11 cellular contexts compared by ENCODE assay signal in the genomic region with DNA sequence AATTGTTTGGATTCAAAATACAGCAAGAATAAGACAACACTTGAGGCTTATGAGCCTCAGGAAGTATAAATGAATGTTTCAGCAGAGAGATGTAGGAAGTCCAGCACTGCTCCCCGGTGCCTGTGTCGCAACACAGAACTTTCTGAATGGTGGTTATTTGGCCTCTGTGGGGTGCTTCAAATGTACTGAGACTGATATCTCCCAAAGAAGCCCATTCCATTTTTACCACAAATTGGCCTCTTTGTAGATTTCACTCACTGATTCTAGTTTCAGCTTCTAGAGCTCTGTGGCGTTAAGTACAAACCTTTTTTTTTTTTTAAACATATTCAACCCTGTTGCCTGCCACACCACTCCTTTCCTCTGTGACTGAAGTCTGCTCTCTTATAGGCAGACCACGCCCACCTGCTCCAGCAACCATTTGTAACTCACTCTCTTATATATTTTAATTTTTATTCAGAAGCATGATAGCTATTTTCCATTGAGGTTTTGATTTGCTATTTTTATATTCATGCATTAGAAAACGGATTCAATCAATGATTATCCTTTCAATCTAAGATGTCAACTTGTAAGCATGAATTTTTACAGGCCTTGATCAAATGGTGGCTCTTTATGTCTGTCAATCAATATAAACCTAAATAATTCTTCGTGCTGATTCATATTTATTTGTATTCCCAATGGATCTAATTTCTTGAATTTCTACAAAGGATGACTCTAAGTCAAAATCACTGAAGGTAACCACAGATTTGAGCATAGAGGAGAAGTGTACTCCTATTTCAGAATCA.
A peak's percentile ranks its signal among the peaks of the same experiment; 100 is the strongest.
DNase-seq lines count a peak whose midpoint lies in the region; ATAC-seq and TF ChIP-seq lines count a peak whose summit lies in the region.
"Had no signal": no experiment of that assay in that cellular context is flagged by ENCODE, and none has a peak within 500 bp of the region (broad histone marks: within the 10 kb centered on the region; RNA-seq: fewer than 3 reads in every experiment).

No MANE protein-coding gene starts in this region.

- no TSS peak for BruUV-seq in A673 (replicated peaks; lab: Mats Ljungman, UMichigan)

- ATAC-seq in GM19395 (IDR thresholded peaks at IDR 0.05; ENCODE audit: unreplicated experiment) (peak; percentile 59), HG03196 (IDR thresholded peaks at IDR 0.05; ENCODE audit: unreplicated experiment) (peak; percentile 44)
- ATAC-seq: HCT116 had no signal

- POLR2A ChIA-PET in A673 (lab: Charles Lee; ENCODE audit: low non-redundant PET): no interaction called here

- H3K36me3 ChIP-seq in A673 (ENCODE audit: insufficient read depth, low read length, poor library complexity, severe bottlenecking) (peaks cover 37% of the 10 kb centered on the region), uterus (no peaks in the 10 kb centered on the region), colonic mucosa (no peaks in the 10 kb centered on the region)

- peak; percentile 79 for DNase-seq in A673 (ENCODE audit: low spot score)
- DNase-seq in astrocyte of the cerebellum (ENCODE audit: low read depth): peak; percentile 44
- DNase-seq in HCEC 1CT: no peak
- no peak for DNase-seq in uterus
- DNase-seq in colonic mucosa: no peak
- no peak for DNase-seq in GOT3 (lab: John Stamatoyannopoulos, UW)

- no peak overlapping the region for H3K9ac ChIP-seq in colonic mucosa (ENCODE audit: low read depth in 2 of 2, low read length in 2 of 2)

- intact Hi-C loops in A673 (cut with micrococcal nuclease; ENCODE audit: unreplicated experiment) (loop anchor here (5.0 to 10.0 kb wide), 2 partner anchors 86 to 618 kb away; no protein-coding TSS in a partner anchor), uterus (cut with DNase I; ENCODE audit: low total_unique reads) (no loop called here), colonic mucosa (cut with DNase I) (loop anchor here (10.0 kb wide), 2 partner anchors 178 to 338 kb away; no protein-coding TSS in a partner anchor)

- H3K27ac ChIP-seq in A673 (ENCODE audit: low read depth, low read length, poor library complexity, severe bottlenecking): peak overlapping the region; percentile 5
- H3K27ac ChIP-seq in uterus: peak overlapping the region in 1 of 2 donors; percentile 8
- no peak overlapping the region for H3K27ac ChIP-seq in colonic mucosa
- H3K27ac ChIP-seq: psoas muscle, RWPE1 had no signal

- CTCF ChIA-PET in A673 (lab: Charles Lee): interaction anchor here (0.7 kb wide), 1 partner anchor 28 kb away, joined by 4 read pairs; no protein-coding TSS in a partner anchor

- no peak overlapping the region for H3K4me3 ChIP-seq in A673 (ENCODE audit: low read depth, low read length, poor library complexity, severe bottlenecking)
- no peak overlapping the region for H3K4me3 ChIP-seq in astrocyte of the cerebellum (ENCODE audit: low read depth, low read length)
- no peak overlapping the region for H3K4me3 ChIP-seq in uterus
- H3K4me3 ChIP-seq in colonic mucosa: no peak overlapping the region
- H3K4me3 ChIP-seq: psoas muscle had no signal

- H3K27me3 ChIP-seq in A673 (replicated peaks; ENCODE audit: insufficient read depth, low read depth, low read length, poor library complexity): no peaks in the 10 kb centered on the region
- H3K27me3 ChIP-seq in uterus: no peaks in the 10 kb centered on the region
- no peaks in the 10 kb centered on the region for H3K27me3 ChIP-seq in colonic mucosa

- H3K9me3 ChIP-seq in A673 (ENCODE audit: low read depth, low read length, poor library complexity, severe bottlenecking) (no peaks in the 10 kb centered on the region), uterus (no peaks in the 10 kb centered on the region), colonic mucosa (no peaks in the 10 kb centered on the region)
- H3K9me3 ChIP-seq: psoas muscle had no signal

- peaks cover 44% of the 10 kb centered on the region for H3K4me1 ChIP-seq in A673 (ENCODE audit: insufficient read depth, low read length, poor library complexity, severe bottlenecking)
- H3K4me1 ChIP-seq in uterus: no peaks in the 10 kb centered on the region
- no peaks in the 10 kb centered on the region for H3K4me1 ChIP-seq in colonic mucosa

- TF ChIP-seq CTCF in A673 (conservative IDR thresholded peaks at IDR 0.05; ENCODE audit: low read depth, low read length): no peak
- no peak for TF ChIP-seq CTCF in astrocyte of the cerebellum (IDR thresholded peaks at IDR 0.05; ENCODE audit: low read depth, low read length, missing control alignments)
- no peak for TF ChIP-seq CTCF in uterus (IDR thresholded peaks at IDR 0.05)
- TF ChIP-seq CTCF in colonic mucosa (IDR thresholded peaks at IDR 0.05): no peak

- no peak for TF ChIP-seq POLR2A in uterus (IDR thresholded peaks at IDR 0.05)

- in situ Hi-C loops in astrocyte of the cerebellum (cut with HindIII; ENCODE audit: low sequenced_read_pairs): no loop called here

Comparison
In these comparisons a context has a peak if more than half of its experiments do, and no peak if none do; other contexts are left out.
1. DNase-seq: peak in A673 (single experiment) and astrocyte of the cerebellum (single experiment); none in HCEC 1CT (single experiment), uterus (0 of 2), colonic mucosa (single experiment) and GOT3 (single experiment).